In the genomic region with DNA sequence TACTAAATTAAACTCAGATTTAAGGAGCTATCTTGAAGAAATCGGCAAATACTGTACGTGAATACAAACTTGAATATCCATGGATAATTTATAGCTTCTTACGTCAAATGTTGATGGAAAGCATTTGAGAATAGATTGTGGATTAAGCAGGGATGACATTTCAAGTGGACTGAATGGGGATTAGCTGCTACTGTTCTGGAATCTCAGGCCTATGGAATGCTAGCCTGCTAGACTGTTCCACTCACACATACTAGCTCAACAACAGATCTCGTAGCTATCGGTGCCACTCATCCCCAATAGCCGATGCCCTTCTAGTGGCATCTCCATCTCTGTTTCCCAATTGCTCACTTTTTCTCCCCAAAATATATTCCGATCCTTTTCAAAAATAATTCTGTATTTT, we compare ENCODE assay signal across 22 cellular contexts.
DNase-seq lines count a peak whose midpoint lies in the region; ATAC-seq, FAIRE-seq and TF ChIP-seq lines count a peak whose summit lies in the region.
"Had no signal": no experiment of that assay in that cellular context is flagged by ENCODE, and none has a peak within 500 bp of the region (broad histone marks: within the 10 kb centered on the region; RNA-seq: fewer than 3 reads in every experiment).

No MANE protein-coding gene starts in this region.

- H3K23ac ChIP-seq in mesendoderm (ENCODE audit: low read length), result no peak overlapping the region

- H3K9ac ChIP-seq in astrocyte (ENCODE audit: low read length) (no peak overlapping the region), mesendoderm (ENCODE audit: low read length) (no peak overlapping the region), skeletal muscle tissue (ENCODE audit: low read depth in 1 of 3, low read length in 3 of 3) (no peak overlapping the region), endodermal cell (ENCODE audit: extremely low read depth, low read length, poor library complexity, severe bottlenecking) (no peak overlapping the region)
- H3K9ac ChIP-seq: BLaER1 had no signal

- WGBS in mesendoderm (ENCODE audit: extremely low coverage, insufficient coverage, low lambda C conversion rate), result no CpG with 5 or more reads among the region's 7 CpGs
- WGBS in endodermal cell (ENCODE audit: insufficient coverage in 1 of 2, insufficient read length in 1 of 2), 2 experiments, result 93 to 95% methylated on average over 7 of the region's 7 CpGs

- H2AFZ ChIP-seq in astrocyte (ENCODE audit: low read depth, low read length), result no peak overlapping the region

- no peaks in the 10 kb centered on the region for H3K4me1 ChIP-seq in astrocyte (ENCODE audit: insufficient read depth, low read length)
- peaks cover 2% of the 10 kb centered on the region for H3K4me1 ChIP-seq in mesendoderm (ENCODE audit: control insufficient read depth, low read depth, low read length)
- H3K4me1 ChIP-seq in skeletal muscle tissue (ENCODE audit: control insufficient read depth in 3 of 3, insufficient read depth in 3 of 3, low read length in 3 of 3), result peaks cover 0 to 7% (median 5%) of the 10 kb centered on the region in 3 donors
- H3K4me1 ChIP-seq in endodermal cell (ENCODE audit: control insufficient read depth, insufficient read depth, low read length), result no peaks in the 10 kb centered on the region
- H3K4me1 ChIP-seq: BLaER1 had no signal

- H2BK120ac ChIP-seq in mesendoderm (ENCODE audit: low read depth, low read length), result no peak overlapping the region

- no peak overlapping the region for H3K4me2 ChIP-seq in astrocyte (ENCODE audit: low read length)
- no peak overlapping the region for H3K4me2 ChIP-seq in mesendoderm (ENCODE audit: low read length)
- H3K4me2 ChIP-seq: BLaER1 had no signal

- H3K9me3 Mint-ChIP-seq in astrocyte (ENCODE audit: unreplicated experiment) (no peaks in the 10 kb centered on the region), endodermal cell (no peaks in the 10 kb centered on the region)

- no peaks in the 10 kb centered on the region for H4K20me1 ChIP-seq in astrocyte (ENCODE audit: insufficient read depth, low read length)
- H4K20me1 ChIP-seq: BLaER1 had no signal

- H3K4me3 Mint-ChIP-seq in astrocyte (ENCODE audit: unreplicated experiment) (no peak overlapping the region), endodermal cell (no peak overlapping the region)
- H3K4me3 Mint-ChIP-seq: CD4-positive, CD25-positive, alpha-beta regulatory T cell had no signal

- H3K9me3 ChIP-seq in astrocyte (ENCODE audit: insufficient read depth, low read depth, low read length), result no peaks in the 10 kb centered on the region
- no peaks in the 10 kb centered on the region for H3K9me3 ChIP-seq in skeletal muscle tissue (ENCODE audit: control insufficient read depth in 3 of 3, low read length in 3 of 3)
- H3K9me3 ChIP-seq in endodermal cell (ENCODE audit: control insufficient read depth, low read length), result no peaks in the 10 kb centered on the region
- H3K9me3 ChIP-seq: BLaER1 had no signal

- no peak for ATAC-seq in HG02571 (IDR thresholded peaks at IDR 0.05; ENCODE audit: unreplicated experiment)
- ATAC-seq in HG02678 (IDR thresholded peaks at IDR 0.05; ENCODE audit: unreplicated experiment), result no peak

- no peaks in the 10 kb centered on the region for H3K79me1 ChIP-seq in mesendoderm (ENCODE audit: low read length)

- DNase-seq in NCI-H82 (lab: John Stamatoyannopoulos, UW), result peak; percentile 10
- no peak for DNase-seq in NCI-H82 treated with DMSO at 0.1 percent for 48 hours (lab: John Stamatoyannopoulos, UW; ENCODE audit: unreplicated experiment)
- no peak for DNase-seq in astrocyte (ENCODE audit: low read depth)
- DNase-seq in mesendoderm, result peak; percentile 29
- no peak for DNase-seq in endodermal cell
- DNase-seq: CD4-positive, CD25-positive, alpha-beta regulatory T cell; DMS153; DND-41; KG1; MG63; NCI-H1694 treated with DMSO at 0.1 percent for 48 hours; NCI-H2081; NCI-H2227 treated with DMSO at 0.1 percent for 48 hours; SHP77 treated with DMSO at 0.1 percent for 48 hours had no signal

- no peaks in the 10 kb centered on the region for H3K79me2 ChIP-seq in astrocyte (ENCODE audit: insufficient read depth, low read length)
- H3K79me2 ChIP-seq in mesendoderm (ENCODE audit: control insufficient read depth, insufficient read depth, low read length), result no peaks in the 10 kb centered on the region

- no peak overlapping the region for H4K8ac ChIP-seq in mesendoderm (ENCODE audit: low read depth, low read length)

- H4K5ac ChIP-seq in mesendoderm (ENCODE audit: low read length), result no peak overlapping the region

- H2BK5ac ChIP-seq in mesendoderm (ENCODE audit: low read length), result no peak overlapping the region

- peaks cover 3% of the 10 kb centered on the region for H3K36me3 Mint-ChIP-seq in astrocyte (ENCODE audit: low read depth, unreplicated experiment)
- no peaks in the 10 kb centered on the region for H3K36me3 Mint-ChIP-seq in endodermal cell (ENCODE audit: low read depth)
- H3K36me3 Mint-ChIP-seq: CD4-positive, CD25-positive, alpha-beta regulatory T cell had no signal

- H3K56ac ChIP-seq in mesendoderm (ENCODE audit: low read length), result no peak overlapping the region

- H3K27ac ChIP-seq in astrocyte (ENCODE audit: low read depth, low read length), result no peak overlapping the region
- no peak overlapping the region for H3K27ac ChIP-seq in mesendoderm (ENCODE audit: low read depth, low read length)
- peak overlapping the region; percentile 28 for H3K27ac ChIP-seq in skeletal muscle tissue (ENCODE audit: low read depth, low read length)
- no peak overlapping the region for H3K27ac ChIP-seq in endodermal cell (ENCODE audit: low read depth, low read length)
- H3K27ac ChIP-seq: 22Rv1, BLaER1, SK-N-MC had no signal

- H2AK5ac ChIP-seq in mesendoderm (ENCODE audit: low read length), result no peak overlapping the region

- H3K36me3 ChIP-seq in astrocyte (ENCODE audit: insufficient read depth, low read length) (no peaks in the 10 kb centered on the region), mesendoderm (ENCODE audit: control insufficient read depth, insufficient read depth, low read length) (no peaks in the 10 kb centered on the region), skeletal muscle tissue (ENCODE audit: control insufficient read depth in 3 of 3, insufficient read depth in 3 of 3, low read length in 3 of 3) (no peaks in the 10 kb centered on the region), endodermal cell (ENCODE audit: control insufficient read depth, insufficient read depth, low read length) (no peaks in the 10 kb centered on the region)
- H3K36me3 ChIP-seq: BLaER1, MG63 had no signal

- no peaks in the 10 kb centered on the region for H3K27me3 Mint-ChIP-seq in astrocyte (ENCODE audit: low read depth, unreplicated experiment)
- H3K27me3 Mint-ChIP-seq in endodermal cell (ENCODE audit: insufficient read depth), result no peaks in the 10 kb centered on the region

- H3K27ac Mint-ChIP-seq in astrocyte (ENCODE audit: unreplicated experiment) (no peak overlapping the region), endodermal cell (no peak overlapping the region)
- H3K27ac Mint-ChIP-seq: CD4-positive, CD25-positive, alpha-beta regulatory T cell had no signal

- no peak overlapping the region for H3K4ac ChIP-seq in mesendoderm (ENCODE audit: low read depth, low read length)

- H3K4me3 ChIP-seq in astrocyte (ENCODE audit: insufficient read depth, low read depth, low read length) (no peak overlapping the region), mesendoderm (ENCODE audit: low read length) (no peak overlapping the region), skeletal muscle tissue (ENCODE audit: low read length in 3 of 3) (no peak overlapping the region), endodermal cell (ENCODE audit: low read length) (no peak overlapping the region)
- H3K4me3 ChIP-seq: BLaER1, MG63, SK-N-MC had no signal

- H2BK15ac ChIP-seq in mesendoderm (replicated peaks; ENCODE audit: low read depth), result no peak overlapping the region

- no peak overlapping the region for H3K18ac ChIP-seq in mesendoderm (ENCODE audit: low read length)

- FAIRE-seq in astrocyte (lab: Jason Lieb, UNC), result peak; percentile 20
- FAIRE-seq: GM12892, HTR-8/SVneo had no signal

- TF ChIP-seq CTCF in astrocyte (IDR thresholded peaks at IDR 0.05; ENCODE audit: insufficient read depth, low read depth, low read length), result no peak
- no peak for TF ChIP-seq CTCF in endodermal cell (conservative IDR thresholded peaks at IDR 0.05)

- H3K27me3 ChIP-seq in astrocyte (ENCODE audit: insufficient read depth, low read length), result no peaks in the 10 kb centered on the region
- H3K27me3 ChIP-seq in mesendoderm (ENCODE audit: insufficient read depth, low read length, poor library complexity), result no peaks in the 10 kb centered on the region
- H3K27me3 ChIP-seq in skeletal muscle tissue (ENCODE audit: control insufficient read depth in 3 of 3, insufficient read depth in 3 of 3, low read length in 3 of 3), result no peaks in the 10 kb centered on the region
- H3K27me3 ChIP-seq in endodermal cell (ENCODE audit: control insufficient read depth, insufficient read depth, low read length, poor library complexity, severe bottlenecking), result peaks cover 20% of the 10 kb centered on the region
- H3K27me3 ChIP-seq: BLaER1, MG63 had no signal

- H3K4me1 Mint-ChIP-seq in astrocyte (ENCODE audit: low read depth, unreplicated experiment) (no peaks in the 10 kb centered on the region), endodermal cell (peaks cover 13% of the 10 kb centered on the region)
- H3K4me1 Mint-ChIP-seq: CD4-positive, CD25-positive, alpha-beta regulatory T cell had no signal

Comparison
In these comparisons a context has a peak if more than half of its experiments do, and no peak if none do; other contexts are left out.
1. DNase-seq: peak in NCI-H82 (single experiment) and mesendoderm (single experiment); none in NCI-H82 treated with DMSO at 0.1 percent for 48 hours (single experiment), astrocyte (single experiment) and endodermal cell (single experiment).